In the genomic region with DNA sequence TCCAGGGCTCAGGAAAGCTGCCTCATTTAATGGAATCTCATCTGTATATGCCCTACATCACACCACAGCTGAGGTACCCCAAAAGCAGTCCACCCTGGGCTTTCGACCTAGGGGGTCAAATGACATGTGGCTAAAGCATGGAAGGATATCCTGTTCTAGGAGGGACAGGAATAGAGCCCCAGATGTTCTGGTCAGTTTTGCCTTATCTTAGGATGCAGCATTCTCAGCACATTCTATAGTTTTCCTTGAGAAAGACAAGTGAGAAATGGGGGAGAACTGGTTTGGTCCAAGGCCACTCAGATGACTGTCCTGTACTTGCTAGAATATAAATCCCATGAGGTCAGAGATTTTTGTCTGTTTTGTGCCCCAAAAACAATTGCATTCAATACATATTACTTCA, we compare ENCODE assay signal across 23 cellular contexts.
"Had no signal": no experiment of that assay in that cellular context is flagged by ENCODE, and none has a peak within 500 bp of the region (broad histone marks: within the 10 kb centered on the region; RNA-seq: fewer than 3 reads in every experiment).

No MANE protein-coding gene starts in this region.

- H3K27me3 Mint-ChIP-seq: naive B cell; stimulated activated naive B cell treated with anti-CD40 and anti-IgM and Interleukin-4, amounts not matched to agents 10 μg/mL and 1 μg/mL and 100 μg/mL, for 72 hours had no signal

- H3K27ac Mint-ChIP-seq: endodermal cell; mesothelial cell of epicardium; naive B cell; natural killer cell treated with Interleukin-12 subunit alpha and Interleukin-12 subunit beta and Interleukin-15 and Interleukin-18, amount 100 ng/mL, for 72 hours; stimulated activated naive B cell treated with anti-CD40 and anti-IgM and Interleukin-4, amounts not matched to agents 10 μg/mL and 1 μg/mL and 100 μg/mL, for 72 hours; stimulated activated naive CD8-positive, alpha-beta T cell treated with anti-CD3 and anti-CD28 coated beads, Interleukin-15, Interleukin-2, amounts not matched to agents 100 ng/mL and 50 ng/mL, for 24 hours had no signal

- ATAC-seq: gastrocnemius medialis; heart left ventricle; left lobe of liver; mucosa of descending colon; natural killer cell treated with Interleukin-12 subunit alpha and Interleukin-12 subunit beta and Interleukin-15 and Interleukin-18, amount 100 ng/mL, for 72 hours; pancreas; right lobe of liver; stimulated activated naive B cell treated with anti-CD40 and anti-IgM and Interleukin-4, amounts not matched to agents 10 μg/mL and 1 μg/mL and 100 μg/mL, for 72 hours had no signal

- DNase-seq: cortex of kidney; dorsolateral prefrontal cortex; effector CD8-positive, alpha-beta T cell; endodermal cell; erythroblast; gastrocnemius medialis; heart left ventricle; kidney; mesenchymal stem cell; mucosa of descending colon; naive B cell; pancreas; right lobe of liver; small intestine; stimulated activated CD4-positive, alpha-beta T cell treated with anti-CD3 and anti-CD28 coated beads, Interleukin-15, amount 100 ng/mL, for 24 hours; stimulated activated CD4-positive, alpha-beta T cell treated with anti-CD3 and anti-CD28 coated beads, Interleukin-2, amount 100 ng/mL, for 48 hours; stimulated activated naive B cell treated with anti-CD40 and anti-IgM and Interleukin-4, amounts not matched to agents 10 μg/mL and 1 μg/mL and 100 μg/mL, for 72 hours; upper lobe of left lung had no signal

- H3K9me3 Mint-ChIP-seq: natural killer cell treated with Interleukin-12 subunit alpha and Interleukin-12 subunit beta and Interleukin-15 and Interleukin-18, amount 100 ng/mL, for 72 hours had no signal

- H3K36me3 Mint-ChIP-seq: naive B cell; stimulated activated naive B cell treated with anti-CD40 and anti-IgM and Interleukin-4, amounts not matched to agents 10 μg/mL and 1 μg/mL and 100 μg/mL, for 72 hours had no signal

- H3K4me1 Mint-ChIP-seq: endodermal cell, mesothelial cell of epicardium, neural crest cell had no signal

- H3K4me3 Mint-ChIP-seq: endodermal cell; mesothelial cell of epicardium; naive B cell; natural killer cell treated with Interleukin-12 subunit alpha and Interleukin-12 subunit beta and Interleukin-15 and Interleukin-18, amount 100 ng/mL, for 72 hours; neural crest cell; stimulated activated naive B cell treated with anti-CD40 and anti-IgM and Interleukin-4, amounts not matched to agents 10 μg/mL and 1 μg/mL and 100 μg/mL, for 72 hours; stimulated activated naive CD8-positive, alpha-beta T cell treated with anti-CD3 and anti-CD28 coated beads, Interleukin-15, Interleukin-2, amounts not matched to agents 100 ng/mL and 50 ng/mL, for 24 hours had no signal
